ENCODE assay signal across 14 cellular contexts in genomic region chr18:13474907-13475306, GRCh38.
"Had no signal": no experiment of that assay in that cellular context is flagged by ENCODE, and none has a peak within 500 bp of the region (broad histone marks: within the 10 kb centered on the region; RNA-seq: fewer than 3 reads in every experiment).

No MANE protein-coding gene starts in this region.

- H3K36me3 Mint-ChIP-seq: mesothelial cell of epicardium, type B pancreatic cell had no signal

- H3K27ac ChIP-seq: hepatocyte, spleen, WERI-Rb-1 had no signal

- H3K27me3 ChIP-seq: hepatocyte, right atrium auricular region, spleen had no signal

- H3K9me3 Mint-ChIP-seq: mesothelial cell of epicardium; stimulated activated memory B cell treated with anti-CD40 and anti-IgM and Interleukin-4, amounts not matched to agents 10 μg/mL and 1 μg/mL and 100 μg/mL, for 72 hours; type B pancreatic cell had no signal

- H3K27ac Mint-ChIP-seq: activated CD4-positive, alpha-beta memory T cell treated with anti-CD3 and anti-CD28 coated beads, Interleukin-2, amount 10 ng/mL, durations not matched to agents 7 days and 5 days; activated naive CD8-positive, alpha-beta T cell treated with anti-CD3 and anti-CD28 coated beads, Interleukin-2, amount 50 U/mL, for 24 hours; activated T-cell treated with anti-CD3 and anti-CD28 coated beads, Interleukin-2, amount 50 U/mL, for 72 hours; mesothelial cell of epicardium; stimulated activated memory B cell treated with anti-CD40 and anti-IgM and Interleukin-4, amounts not matched to agents 10 μg/mL and 1 μg/mL and 100 μg/mL, for 72 hours; type B pancreatic cell had no signal

- DNase-seq: activated CD4-positive, alpha-beta memory T cell treated with anti-CD3 and anti-CD28 coated beads, Interleukin-2, amount 10 ng/mL, durations not matched to agents 7 days and 5 days; activated CD4-positive, alpha-beta T cell treated with anti-CD3 and anti-CD28 coated beads for 36 hours; activated CD8-positive, alpha-beta memory T cell treated with anti-CD3 and anti-CD28 coated beads, Interleukin-2, amount 50 U/mL, for 4 hours; activated naive CD8-positive, alpha-beta T cell treated with anti-CD3 and anti-CD28 coated beads, Interleukin-2, amount 50 U/mL, for 24 hours; activated T-cell treated with anti-CD3 and anti-CD28 coated beads, Interleukin-2, amount 50 U/mL, for 72 hours; central memory CD4-positive, alpha-beta T cell; spleen; stimulated activated CD4-positive, alpha-beta T cell treated with anti-CD3 and anti-CD28 coated beads, Interleukin-1b, Interleukin-23, amount 100 ng/mL, for 48 hours; WERI-Rb-1 had no signal

- H3K27me3 Mint-ChIP-seq: activated CD4-positive, alpha-beta memory T cell treated with anti-CD3 and anti-CD28 coated beads, Interleukin-2, amount 10 ng/mL, durations not matched to agents 7 days and 5 days; activated CD4-positive, alpha-beta T cell treated with anti-CD3 and anti-CD28 coated beads for 36 hours; activated naive CD8-positive, alpha-beta T cell treated with anti-CD3 and anti-CD28 coated beads, Interleukin-2, amount 50 U/mL, for 24 hours; stimulated activated memory B cell treated with anti-CD40 and anti-IgM and Interleukin-4, amounts not matched to agents 10 μg/mL and 1 μg/mL and 100 μg/mL, for 72 hours had no signal

- H3K79me2 ChIP-seq: hepatocyte had no signal

- ATAC-seq: activated CD4-positive, alpha-beta T cell treated with anti-CD3 and anti-CD28 coated beads for 36 hours; activated naive CD8-positive, alpha-beta T cell treated with anti-CD3 and anti-CD28 coated beads, Interleukin-2, amount 50 U/mL, for 24 hours; activated T-cell treated with anti-CD3 and anti-CD28 coated beads, Interleukin-2, amount 50 U/mL, for 72 hours; stimulated activated memory B cell treated with anti-CD40 and anti-IgM and Interleukin-4, amounts not matched to agents 10 μg/mL and 1 μg/mL and 100 μg/mL, for 72 hours had no signal

- H3K4me2 ChIP-seq: hepatocyte had no signal

- H3K4me3 Mint-ChIP-seq: activated CD4-positive, alpha-beta memory T cell treated with anti-CD3 and anti-CD28 coated beads, Interleukin-2, amount 10 ng/mL, durations not matched to agents 7 days and 5 days; activated CD4-positive, alpha-beta T cell treated with anti-CD3 and anti-CD28 coated beads for 36 hours; activated naive CD8-positive, alpha-beta T cell treated with anti-CD3 and anti-CD28 coated beads, Interleukin-2, amount 50 U/mL, for 24 hours; activated T-cell treated with anti-CD3 and anti-CD28 coated beads, Interleukin-2, amount 50 U/mL, for 72 hours; mesothelial cell of epicardium; stimulated activated memory B cell treated with anti-CD40 and anti-IgM and Interleukin-4, amounts not matched to agents 10 μg/mL and 1 μg/mL and 100 μg/mL, for 72 hours; type B pancreatic cell had no signal

- H3K4me3 ChIP-seq: hepatocyte, right atrium auricular region, spleen had no signal

- H2AFZ ChIP-seq: hepatocyte had no signal

- H3K9me3 ChIP-seq: right atrium auricular region had no signal

- H3K36me3 ChIP-seq: right atrium auricular region, WERI-Rb-1 had no signal
